Comparison of ENCODE assay signal across 17 cellular contexts in the genomic region with DNA sequence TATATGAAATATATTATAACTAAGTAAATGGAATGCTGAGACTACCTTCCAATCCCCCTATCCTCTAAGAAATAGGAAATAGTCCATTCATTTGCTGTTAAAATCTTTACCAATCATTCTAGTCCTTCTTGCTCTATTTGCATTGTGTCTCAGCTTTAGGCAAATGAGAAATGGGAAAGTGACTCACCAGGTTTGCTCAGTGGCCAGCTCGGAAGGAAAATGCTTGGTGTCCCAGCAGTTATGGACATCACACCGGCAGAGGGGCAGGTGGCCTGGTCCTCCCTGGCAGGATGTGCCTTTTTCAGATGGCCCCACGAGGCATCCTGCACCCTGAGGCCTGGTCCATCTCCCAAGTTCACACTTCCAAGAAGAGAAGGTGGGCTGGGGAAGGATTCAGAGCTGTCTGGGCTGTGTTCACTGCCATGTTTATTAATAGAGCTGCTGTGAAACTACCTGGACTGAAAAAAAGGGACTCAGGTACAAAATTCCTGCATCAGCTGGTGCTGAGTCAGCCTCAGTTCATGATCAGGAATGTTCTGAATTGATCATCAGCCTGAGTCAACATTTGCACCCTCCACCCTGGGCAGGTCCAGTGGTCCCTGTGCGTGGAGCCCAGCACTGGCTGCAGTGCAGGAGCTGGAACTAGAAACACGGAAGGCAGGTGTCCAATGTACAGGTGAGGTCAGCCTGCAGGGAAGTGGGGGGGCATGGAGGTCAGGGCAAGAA.
DNase-seq lines count a peak whose midpoint lies in the region; ATAC-seq, FAIRE-seq and TF ChIP-seq lines count a peak whose summit lies in the region.
"Had no signal": no experiment of that assay in that cellular context is flagged by ENCODE, and none has a peak within 500 bp of the region (broad histone marks: within the 10 kb centered on the region; RNA-seq: fewer than 3 reads in every experiment).

No MANE protein-coding gene starts in this region.

- no peak overlapping the region for H3K9ac ChIP-seq in keratinocyte (ENCODE audit: control insufficient read depth, extremely low read depth, insufficient read depth, low read length)

- no peaks in the 10 kb centered on the region for H3K9me3 ChIP-seq in keratinocyte (ENCODE audit: control insufficient read depth, low read depth, low read length)
- H3K9me3 ChIP-seq: left lung had no signal

- H3K27ac ChIP-seq in brain microvascular endothelial cell (no peak overlapping the region), keratinocyte (ENCODE audit: control insufficient read depth, insufficient read depth, low read length) (no peak overlapping the region)
- H3K27ac ChIP-seq: left lung, SJCRH30 had no signal

- H3K4me3 ChIP-seq in brain microvascular endothelial cell (ENCODE audit: low read depth, low read length) = no peak overlapping the region
- no peak overlapping the region for H3K4me3 ChIP-seq in keratinocyte (ENCODE audit: control insufficient read depth in 2 of 3, extremely low read depth in 1 of 3, insufficient read depth in 2 of 3, low read depth in 1 of 3, low read length in 3 of 3)
- H3K4me3 ChIP-seq in H7 (ENCODE audit: insufficient read depth, low read depth, low read length) = no peak overlapping the region
- H3K4me3 ChIP-seq: left lung, SJCRH30 had no signal

- in situ Hi-C loops in Caki2 (cut with HindIII; ENCODE audit: low pct_unique_long_range_greater_than_20kb, low sequenced_read_pairs) = no loop called here
- in situ Hi-C loops in brain microvascular endothelial cell (cut with HindIII; ENCODE audit: low pct_ligation_motif_present, low sequenced_read_pairs) = loop anchor here (10.0 kb wide), 1 partner anchor 558 kb away; no protein-coding TSS in a partner anchor

- dilution Hi-C loops in keratinocyte (cut with MboI; ENCODE audit: extremely low pct_ligation_motif_present, low sequenced_read_pairs) = loop anchor here (25.0 kb wide), 1 partner anchor 555 kb away; no protein-coding TSS in a partner anchor

- H3K27me3 ChIP-seq in brain microvascular endothelial cell (replicated peaks) = no peaks in the 10 kb centered on the region
- H3K27me3 ChIP-seq in keratinocyte (ENCODE audit: control insufficient read depth, extremely low read depth, insufficient read depth, low read length) = no peaks in the 10 kb centered on the region
- no peaks in the 10 kb centered on the region for H3K27me3 ChIP-seq in H7 (ENCODE audit: control insufficient read depth, insufficient read depth, low read length)
- H3K27me3 ChIP-seq: left lung, SJCRH30 had no signal

- FAIRE-seq in keratinocyte (lab: Jason Lieb, UNC) = peak; percentile 13
- FAIRE-seq: astrocyte had no signal

- H3K4me1 ChIP-seq in keratinocyte (ENCODE audit: control insufficient read depth, extremely low read depth, insufficient read depth, low read length) = peaks cover 4% of the 10 kb centered on the region
- H3K4me1 ChIP-seq: left lung had no signal

- no peak overlapping the region for H2AFZ ChIP-seq in keratinocyte (ENCODE audit: control insufficient read depth, low read length)

- no peaks in the 10 kb centered on the region for H3K36me3 ChIP-seq in brain microvascular endothelial cell (replicated peaks)
- no peaks in the 10 kb centered on the region for H3K36me3 ChIP-seq in keratinocyte (ENCODE audit: control insufficient read depth in 2 of 2, extremely low read depth in 1 of 2, insufficient read depth in 2 of 2, low read length in 2 of 2)
- H3K36me3 ChIP-seq in H7 (replicated peaks; ENCODE audit: control insufficient read depth, insufficient read depth, low read length) = no peaks in the 10 kb centered on the region
- H3K36me3 ChIP-seq: left lung, SJCRH30 had no signal

- H3K79me2 ChIP-seq in keratinocyte (ENCODE audit: control insufficient read depth, insufficient read depth, low read length) = no peaks in the 10 kb centered on the region

- no peaks in the 10 kb centered on the region for H3K9me1 ChIP-seq in keratinocyte (ENCODE audit: control insufficient read depth, extremely low read depth, insufficient read depth, low read length)

- DNase-seq in Caki2 (ENCODE audit: low read depth) (peak; percentile 12), HPDE6-E6E7 (ENCODE audit: extremely low spot score) (peak; percentile 23), brain microvascular endothelial cell (peak; percentile 32), keratinocyte (ENCODE audit: low read depth, low spot score) (no peak), H7 (no peak), OCI-M1 (lab: John Stamatoyannopoulos, UW) (no peak)
- DNase-seq: activated naive CD4-positive, alpha-beta T cell; hypothalamus; Karpas-422; NCI-H1436; NCI-H2227 treated with DMSO at 0.1 percent for 48 hours; SJCRH30; stimulated activated CD4-positive, alpha-beta T cell treated with anti-CD3 and anti-CD28 coated beads, Interleukin-4, amount 100 ng/mL, for 24 hours had no signal

- no peak for ATAC-seq in GM19328 (IDR thresholded peaks at IDR 0.05; ENCODE audit: unreplicated experiment)
- no peak for ATAC-seq in GM18873 (IDR thresholded peaks at IDR 0.05; ENCODE audit: low FRiP score, unreplicated experiment)
- ATAC-seq: left lung had no signal

- TF ChIP-seq CTCF in brain microvascular endothelial cell (IDR thresholded peaks at IDR 0.05; ENCODE audit: low read depth, low read length, missing control alignments) (no peak), keratinocyte (optimal IDR thresholded peaks at IDR 0.05 in 1 of 3, IDR thresholded peaks at IDR 0.05 in 1 of 3, conservative IDR thresholded peaks at IDR 0.05 in 1 of 3; ENCODE audit: extremely low read depth in 1 of 3, insufficient read depth in 2 of 3, low read length in 3 of 3) (no peak)

- no peaks in the 10 kb centered on the region for H4K20me1 ChIP-seq in keratinocyte (ENCODE audit: control insufficient read depth, extremely low read depth, insufficient read depth, low read length)

- H3K4me2 ChIP-seq in keratinocyte (ENCODE audit: control insufficient read depth, extremely low read depth, insufficient read depth, low read depth, low read length) = no peak overlapping the region

Comparison
In these comparisons a context has a peak if more than half of its experiments do, and no peak if none do; other contexts are left out.
1. DNase-seq: peak in Caki2 (single experiment), HPDE6-E6E7 (single experiment) and brain microvascular endothelial cell (single experiment); none in keratinocyte (single experiment), H7 (single experiment) and OCI-M1 (single experiment).